21 cellular contexts compared by ENCODE assay signal in the genomic region with DNA sequence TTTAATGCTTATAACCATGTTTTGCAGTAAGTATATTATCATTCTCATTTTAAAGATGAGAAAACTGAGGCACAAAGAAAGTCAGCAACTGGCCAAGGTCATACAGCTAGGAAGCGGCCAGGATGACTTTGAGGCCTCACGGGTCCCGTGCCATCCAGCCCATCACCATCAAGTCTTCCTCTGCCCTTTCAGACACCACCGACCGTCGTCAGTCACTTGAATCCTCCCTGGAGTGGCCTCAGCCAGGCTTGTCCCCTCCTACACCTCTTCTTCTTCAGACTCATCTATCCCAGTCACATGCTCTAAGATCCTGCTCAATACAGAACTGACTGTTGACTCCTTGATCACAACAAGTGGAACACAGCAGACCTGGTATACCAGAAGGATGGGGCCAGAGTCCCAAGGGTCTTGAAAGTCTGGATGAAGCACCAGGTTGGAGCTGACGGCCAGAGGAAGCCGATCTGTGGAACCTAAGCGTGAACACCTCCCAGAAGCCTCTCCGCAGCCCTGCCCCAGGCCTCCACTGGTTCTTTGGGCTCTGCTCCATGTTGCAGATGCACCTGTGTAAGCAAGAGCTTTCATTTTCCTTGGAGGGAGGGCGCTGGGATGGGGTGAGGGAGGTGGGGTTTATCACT. TPM values are rescaled to one million over a fixed set of nuclear protein-coding genes. Genes with fewer than 3 reads are reported as not detected.
A peak's percentile ranks its signal among the peaks of the same experiment; 100 is the strongest.
DNase-seq lines count a peak whose midpoint lies in the region; ATAC-seq, FAIRE-seq and TF ChIP-seq lines count a peak whose summit lies in the region.
"Had no signal": no experiment of that assay in that cellular context is flagged by ENCODE, and none has a peak within 500 bp of the region (broad histone marks: within the 10 kb centered on the region; RNA-seq: fewer than 3 reads in every experiment).

No MANE protein-coding gene starts in this region.

- no peak for ATAC-seq in HG03039 (IDR thresholded peaks at IDR 0.05; ENCODE audit: unreplicated experiment)
- ATAC-seq in HG02981 (IDR thresholded peaks at IDR 0.05; ENCODE audit: unreplicated experiment): no peak
- ATAC-seq: activated naive CD8-positive, alpha-beta T cell treated with anti-CD3 and anti-CD28 coated beads, Interleukin-2, amount 50 U/mL, for 24 hours; Panc1; stimulated activated naive CD8-positive, alpha-beta T cell treated with anti-CD3 and anti-CD28 coated beads, Interleukin-15, amount 100 ng/mL, for 72 hours had no signal

- H3K27me3 Mint-ChIP-seq in chondrocyte (ENCODE audit: low read depth) (no peaks in the 10 kb centered on the region), osteocyte (ENCODE audit: unreplicated experiment) (no peaks in the 10 kb centered on the region), type B pancreatic cell (no peaks in the 10 kb centered on the region)

- H3K27ac Mint-ChIP-seq in chondrocyte (ENCODE audit: unreplicated experiment): peak overlapping the region; percentile 69
- H3K27ac Mint-ChIP-seq in osteocyte (ENCODE audit: unreplicated experiment): no peak overlapping the region
- H3K27ac Mint-ChIP-seq in type B pancreatic cell: no peak overlapping the region
- H3K27ac Mint-ChIP-seq: activated naive CD8-positive, alpha-beta T cell treated with anti-CD3 and anti-CD28 coated beads, Interleukin-2, amount 50 U/mL, for 24 hours; progenitor cell of endocrine pancreas; stimulated activated naive CD8-positive, alpha-beta T cell treated with anti-CD3 and anti-CD28 coated beads, Interleukin-15, amount 100 ng/mL, for 72 hours had no signal

- FAIRE-seq in RCC 7860 (lab: Jason Lieb, UNC): no peak
- FAIRE-seq: D721Med had no signal

- H3K36me3 Mint-ChIP-seq in chondrocyte (ENCODE audit: low read depth): peaks cover 33% of the 10 kb centered on the region
- peaks cover 43% of the 10 kb centered on the region for H3K36me3 Mint-ChIP-seq in osteocyte (ENCODE audit: unreplicated experiment)
- H3K36me3 Mint-ChIP-seq in type B pancreatic cell: no peaks in the 10 kb centered on the region
- H3K36me3 Mint-ChIP-seq: neural progenitor cell had no signal

- peak; percentile 11 for DNase-seq in activated CD4-positive, CD25-positive, alpha-beta regulatory T cell treated with anti-CD3 and anti-CD28 coated beads, Interleukin-2, amount 50 U/mL, for 72 hours
- DNase-seq in activated CD4-positive, CD25-positive, alpha-beta regulatory T cell (lab: John Stamatoyannopoulos, UW): no peak
- DNase-seq in chondrocyte (ENCODE audit: low spot score): peak; percentile 65
- peak; percentile 77 for DNase-seq in osteocyte (ENCODE audit: extremely low spot score, unreplicated experiment)
- DNase-seq in type B pancreatic cell (ENCODE audit: extremely low spot score, unreplicated experiment): peak; percentile 57
- no peak for DNase-seq in RCC 7860 (ENCODE audit: low spot score)
- DNase-seq: activated CD4-positive, alpha-beta T cell treated with anti-CD3 and anti-CD28 coated beads, Interleukin-2, amount 50 U/mL, for 48 hours; activated gamma-delta T cell; activated naive CD8-positive, alpha-beta T cell treated with anti-CD3 and anti-CD28 coated beads, Interleukin-2, amount 50 U/mL, for 24 hours; mammary epithelial cell; NCI-H1417; NCI-H2029 treated with DMSO at 0.1 percent for 48 hours; NCI-H526; stimulated activated naive CD8-positive, alpha-beta T cell treated with anti-CD3 and anti-CD28 coated beads, Interleukin-15, amount 100 ng/mL, for 72 hours; upper lobe of left lung had no signal

- H3K4me1 Mint-ChIP-seq in chondrocyte (ENCODE audit: low read depth) (peaks cover 5% of the 10 kb centered on the region), osteocyte (ENCODE audit: unreplicated experiment) (peaks cover 38% of the 10 kb centered on the region), type B pancreatic cell (ENCODE audit: unreplicated experiment) (no peaks in the 10 kb centered on the region)
- H3K4me1 Mint-ChIP-seq: activated naive CD8-positive, alpha-beta T cell treated with anti-CD3 and anti-CD28 coated beads, Interleukin-2, amount 50 U/mL, for 24 hours; neural progenitor cell; stimulated activated naive CD8-positive, alpha-beta T cell treated with anti-CD3 and anti-CD28 coated beads, Interleukin-15, amount 100 ng/mL, for 72 hours had no signal

- no peaks in the 10 kb centered on the region for H3K9me3 Mint-ChIP-seq in chondrocyte (ENCODE audit: low read depth)
- no peaks in the 10 kb centered on the region for H3K9me3 Mint-ChIP-seq in osteocyte (ENCODE audit: unreplicated experiment)
- no peaks in the 10 kb centered on the region for H3K9me3 Mint-ChIP-seq in type B pancreatic cell
- H3K9me3 Mint-ChIP-seq: activated naive CD8-positive, alpha-beta T cell treated with anti-CD3 and anti-CD28 coated beads, Interleukin-2, amount 50 U/mL, for 24 hours; neural progenitor cell; stimulated activated naive CD8-positive, alpha-beta T cell treated with anti-CD3 and anti-CD28 coated beads, Interleukin-15, amount 100 ng/mL, for 72 hours had no signal

- TF ChIP-seq CTCF in chondrocyte (IDR thresholded peaks at IDR 0.05) (no peak), osteocyte (IDR thresholded peaks at IDR 0.05) (no peak), type B pancreatic cell (conservative IDR thresholded peaks at IDR 0.05) (no peak)

- H3K4me3 Mint-ChIP-seq in chondrocyte (ENCODE audit: unreplicated experiment): no peak overlapping the region
- no peak overlapping the region for H3K4me3 Mint-ChIP-seq in osteocyte (ENCODE audit: unreplicated experiment)
- no peak overlapping the region for H3K4me3 Mint-ChIP-seq in type B pancreatic cell
- H3K4me3 Mint-ChIP-seq: activated naive CD8-positive, alpha-beta T cell treated with anti-CD3 and anti-CD28 coated beads, Interleukin-2, amount 50 U/mL, for 24 hours; neural progenitor cell; stimulated activated naive CD8-positive, alpha-beta T cell treated with anti-CD3 and anti-CD28 coated beads, Interleukin-15, amount 100 ng/mL, for 72 hours had no signal

RNA-seq across cellular contexts. Expression of gene ITGA11, which starts 22.1 kb away (rescaled TPM):
- total RNA-seq in chondrocyte (965 to 1,105 TPM (median 1,092 TPM) in 3 replicates), osteocyte (1,149 and 1,161 TPM in 2 replicates), type B pancreatic cell (ENCODE audit: low replicate concordance) (0.26 and 0.92 TPM in 2 replicates)
- total RNA-seq: progenitor cell of endocrine pancreas had no signal

Comparison
In these comparisons a context has a peak if more than half of its experiments do, and no peak if none do; other contexts are left out.
1. DNase-seq: peak in activated CD4-positive, CD25-positive, alpha-beta regulatory T cell treated with anti-CD3 and anti-CD28 coated beads, Interleukin-2, amount 50 U/mL, for 72 hours (single experiment), chondrocyte (single experiment), osteocyte (single experiment) and type B pancreatic cell (single experiment); none in activated CD4-positive, CD25-positive, alpha-beta regulatory T cell (0 of 4) and RCC 7860 (single experiment).
2. RNA of gene ITGA11, which starts 22.1 kb away (total RNA-seq): 1,149 to 1,161 TPM in osteocyte and 965 to 1,105 TPM in chondrocyte; 0.26 to 0.92 TPM in type B pancreatic cell; every median in the first group is over 100 times any median in the second.